ENCODE assay signal across 2 cellular contexts in genomic region chr2:219566640-219567039, GRCh38.
TF ChIP-seq lines count a peak whose summit lies in the region.

No MANE protein-coding gene starts in this region.

TF ChIP-seq in HepG2, 621 proteins besides CTCF, POLR2A, EP300 and RAD21:
- TF ChIP-seq RBFOX2 (IDR thresholded peaks at IDR 0.05; ENCODE audit: low read depth, low read length) (0 out of 2 replicates have a peak, but pooled peaks have one; percentile 17), ZFP1 (CRISPR knock-in tag; IDR thresholded peaks at IDR 0.05) (no peak), NRL (CRISPR knock-in tag; IDR thresholded peaks at IDR 0.05; ENCODE audit: borderline replicate concordance) (0 out of 2 replicates have a peak, but pooled peaks have one; percentile 19), ZNF687 (CRISPR knock-in tag; IDR thresholded peaks at IDR 0.05) (peak; percentile 1; the same call in 1 of the 2 replicates), TCF7 (IDR thresholded peaks at IDR 0.05; ENCODE audit: low read depth) (no peak)

TF ChIP-seq in IMR-90, 13 proteins besides CTCF, POLR2A, EP300 and RAD21:
- TF ChIP-seq, protein P1, sequence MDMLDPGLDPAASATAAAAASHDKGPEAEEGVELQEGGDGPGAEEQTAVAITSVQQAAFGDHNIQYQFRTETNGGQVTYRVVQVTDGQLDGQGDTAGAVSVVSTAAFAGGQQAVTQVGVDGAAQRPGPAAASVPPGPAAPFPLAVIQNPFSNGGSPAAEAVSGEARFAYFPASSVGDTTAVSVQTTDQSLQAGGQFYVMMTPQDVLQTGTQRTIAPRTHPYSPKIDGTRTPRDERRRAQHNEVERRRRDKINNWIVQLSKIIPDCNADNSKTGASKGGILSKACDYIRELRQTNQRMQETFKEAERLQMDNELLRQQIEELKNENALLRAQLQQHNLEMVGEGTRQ (IDR thresholded peaks at IDR 0.05; ENCODE audit: low read depth, low read length), result no peak
- TF ChIP-seq BHLHE40 (IDR thresholded peaks at IDR 0.05; ENCODE audit: low read depth, low read length) (no peak), SMC3 (IDR thresholded peaks at IDR 0.05; ENCODE audit: low read depth, low read length) (no peak), FOS (IDR thresholded peaks at IDR 0.05; ENCODE audit: low read depth, low read length) (no peak), NFE2L2 (IDR thresholded peaks at IDR 0.05; ENCODE audit: low read depth, low read length) (no peak), CHD1 (IDR thresholded peaks at IDR 0.05; ENCODE audit: low read depth, low read length) (no peak), CEBPB (IDR thresholded peaks at IDR 0.05; ENCODE audit: low read depth, low read length) (no peak), MAZ (IDR thresholded peaks at IDR 0.05; ENCODE audit: borderline replicate concordance, low read depth, low read length) (no peak), MAFK (IDR thresholded peaks at IDR 0.05; ENCODE audit: low read depth, low read length) (no peak), MXI1 (IDR thresholded peaks at IDR 0.05; ENCODE audit: borderline replicate concordance, low read depth, low read length) (no peak)
- TF ChIP-seq, protein P2, sequence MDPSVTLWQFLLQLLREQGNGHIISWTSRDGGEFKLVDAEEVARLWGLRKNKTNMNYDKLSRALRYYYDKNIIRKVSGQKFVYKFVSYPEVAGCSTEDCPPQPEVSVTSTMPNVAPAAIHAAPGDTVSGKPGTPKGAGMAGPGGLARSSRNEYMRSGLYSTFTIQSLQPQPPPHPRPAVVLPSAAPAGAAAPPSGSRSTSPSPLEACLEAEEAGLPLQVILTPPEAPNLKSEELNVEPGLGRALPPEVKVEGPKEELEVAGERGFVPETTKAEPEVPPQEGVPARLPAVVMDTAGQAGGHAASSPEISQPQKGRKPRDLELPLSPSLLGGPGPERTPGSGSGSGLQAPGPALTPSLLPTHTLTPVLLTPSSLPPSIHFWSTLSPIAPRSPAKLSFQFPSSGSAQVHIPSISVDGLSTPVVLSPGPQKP (IDR thresholded peaks at IDR 0.05; ENCODE audit: borderline replicate concordance, low read depth, low read length), result no peak
